1 cellular context compared by ENCODE assay signal in genomic region chr17:2755941-2756724, GRCh38.
TF ChIP-seq lines count a peak whose summit lies in the region.

No MANE protein-coding gene starts in this region.

TF ChIP-seq in HepG2, 621 proteins besides CTCF, POLR2A, EP300 and RAD21 (continued from another document):
- no peak for TF ChIP-seq ZNF513 (CRISPR knock-in tag; conservative IDR thresholded peaks at IDR 0.05)
- TF ChIP-seq CREM (IDR thresholded peaks at IDR 0.05): no peak
- no peak for TF ChIP-seq CREM (CRISPR knock-in tag; IDR thresholded peaks at IDR 0.05)
